ENCODE assay signal across 26 cellular contexts in genomic region chr6:18471232-18471964, GRCh38.
"Had no signal": no experiment of that assay in that cellular context is flagged by ENCODE, and none has a peak within 500 bp of the region (broad histone marks: within the 10 kb centered on the region; RNA-seq: fewer than 3 reads in every experiment).

No MANE protein-coding gene starts in this region.

- H3K4me1 ChIP-seq: Peyer's patch had no signal

- H3K9me3 Mint-ChIP-seq: activated CD4-positive, alpha-beta memory T cell treated with anti-CD3 and anti-CD28 coated beads for 36 hours; activated CD4-positive, alpha-beta T cell treated with anti-CD3 and anti-CD28 coated beads, Interleukin-2, amount 10 ng/mL, durations not matched to agents 7 days and 5 days; activated naive CD4-positive, alpha-beta T cell treated with anti-CD3 and anti-CD28 coated beads, Interleukin-2, amount 50 U/mL, for 72 hours; activated naive CD8-positive, alpha-beta T cell treated with anti-CD3 and anti-CD28 coated beads, Interleukin-2, amount 50 U/mL, for 24 hours; activated T-cell treated with anti-CD3 and anti-CD28 coated beads, Interleukin-2, amount 50 U/mL, for 4 hours; T-cell had no signal

- DNase-seq: activated CD4-positive, alpha-beta memory T cell treated with anti-CD3 and anti-CD28 coated beads for 36 hours; activated CD4-positive, alpha-beta T cell treated with anti-CD3 and anti-CD28 coated beads, Interleukin-2, amount 10 ng/mL, durations not matched to agents 7 days and 5 days; activated CD4-positive, CD25-positive, alpha-beta regulatory T cell; activated CD8-positive, alpha-beta memory T cell treated with anti-CD3 and anti-CD28 coated beads for 24 hours; activated effector memory CD4-positive, alpha-beta T cell treated with anti-CD3 and anti-CD28 coated beads, Interleukin-2, amount 50 U/mL, for 16 hours; activated naive CD4-positive, alpha-beta T cell treated with Interleukin-2 at 50 U/mL for 16 hours; activated naive CD8-positive, alpha-beta T cell treated with anti-CD3 and anti-CD28 coated beads, Interleukin-2, amount 50 U/mL, for 24 hours; activated T-cell treated with anti-CD3 and anti-CD28 coated beads, Interleukin-2, amount 50 U/mL, for 4 hours; amniotic stem cell; MM.1S; NCI-H1105; NCI-H1436 treated with DMSO at 0.1 percent for 48 hours; NCI-H187; NCI-H2081; NCI-H510A treated with DMSO at 0.1 percent for 48 hours; NCI-H69; NK-92 treated with Interleukin-12 subunit alpha and Interleukin-12 subunit beta, amount 100 ng/mL, for 24 hours; Peyer's patch; SHP77 treated with DMSO at 0.1 percent for 48 hours; T-cell; T-helper 2 cell had no signal

- H3K36me3 Mint-ChIP-seq: activated naive CD4-positive, alpha-beta T cell treated with anti-CD3 and anti-CD28 coated beads, Interleukin-2, amount 50 U/mL, for 72 hours had no signal

- H3K4me3 Mint-ChIP-seq: activated CD4-positive, alpha-beta memory T cell treated with anti-CD3 and anti-CD28 coated beads for 36 hours; activated CD4-positive, alpha-beta T cell treated with anti-CD3 and anti-CD28 coated beads, Interleukin-2, amount 10 ng/mL, durations not matched to agents 7 days and 5 days; activated naive CD8-positive, alpha-beta T cell treated with anti-CD3 and anti-CD28 coated beads, Interleukin-2, amount 50 U/mL, for 24 hours; activated T-cell treated with anti-CD3 and anti-CD28 coated beads, Interleukin-2, amount 50 U/mL, for 4 hours; T-cell had no signal

- ATAC-seq: activated naive CD4-positive, alpha-beta T cell treated with anti-CD3 and anti-CD28 coated beads, Interleukin-2, amount 50 U/mL, for 72 hours; activated naive CD8-positive, alpha-beta T cell treated with anti-CD3 and anti-CD28 coated beads, Interleukin-2, amount 50 U/mL, for 24 hours; activated T-cell treated with anti-CD3 and anti-CD28 coated beads, Interleukin-2, amount 50 U/mL, for 4 hours; body of pancreas; T-cell had no signal

- H3K27ac Mint-ChIP-seq: activated CD4-positive, alpha-beta memory T cell treated with anti-CD3 and anti-CD28 coated beads for 36 hours; activated CD4-positive, alpha-beta T cell treated with anti-CD3 and anti-CD28 coated beads, Interleukin-2, amount 10 ng/mL, durations not matched to agents 7 days and 5 days; activated naive CD4-positive, alpha-beta T cell treated with anti-CD3 and anti-CD28 coated beads, Interleukin-2, amount 50 U/mL, for 72 hours; activated naive CD8-positive, alpha-beta T cell treated with anti-CD3 and anti-CD28 coated beads, Interleukin-2, amount 50 U/mL, for 24 hours; T-cell had no signal

- H3K4me3 ChIP-seq: ascending aorta, body of pancreas, Peyer's patch had no signal

- H3K9me3 ChIP-seq: ascending aorta, body of pancreas, Peyer's patch had no signal

- H3K4me1 Mint-ChIP-seq: activated CD4-positive, alpha-beta T cell treated with anti-CD3 and anti-CD28 coated beads, Interleukin-2, amount 10 ng/mL, durations not matched to agents 7 days and 5 days had no signal

- H3K27ac ChIP-seq: ascending aorta, body of pancreas, Peyer's patch, RWPE1, VCaP had no signal

- H3K27me3 ChIP-seq: ascending aorta, body of pancreas, Peyer's patch had no signal

- H3K36me3 ChIP-seq: ascending aorta, Peyer's patch had no signal
